ENCODE assay signal across 8 cellular contexts in genomic region chr4:47926667-47927258, GRCh38. TPM values are rescaled to one million over a fixed set of nuclear protein-coding genes. Genes with fewer than 3 reads are reported as not detected.
DNase-seq lines count a peak whose midpoint lies in the region; ATAC-seq lines count a peak whose summit lies in the region.

No MANE protein-coding gene starts in this region.

- H3K4me3 Mint-ChIP-seq in activated CD4-positive, alpha-beta T cell treated with anti-CD3 and anti-CD28 coated beads, Interleukin-2, amount 10 ng/mL, durations not matched to agents 7 days and 5 days: peak overlapping the region; percentile 23
- H3K4me3 Mint-ChIP-seq in memory B cell: peak overlapping the region; percentile 46

- H3K27me3 Mint-ChIP-seq in activated CD4-positive, alpha-beta T cell treated with anti-CD3 and anti-CD28 coated beads, Interleukin-2, amount 10 ng/mL, durations not matched to agents 7 days and 5 days: peaks cover 20% of the 10 kb centered on the region
- peaks cover 6% of the 10 kb centered on the region for H3K27me3 Mint-ChIP-seq in memory B cell

- ATAC-seq in HG02642 (IDR thresholded peaks at IDR 0.05; ENCODE audit: poor library complexity, unreplicated experiment): peak; percentile 93
- peak; percentile 82 for ATAC-seq in memory B cell (ENCODE audit: low read depth)

- no peaks in the 10 kb centered on the region for H3K36me3 Mint-ChIP-seq in activated CD4-positive, alpha-beta T cell treated with anti-CD3 and anti-CD28 coated beads, Interleukin-2, amount 10 ng/mL, durations not matched to agents 7 days and 5 days (ENCODE audit: low read depth)
- H3K36me3 Mint-ChIP-seq in memory B cell: no peaks in the 10 kb centered on the region

- POLR2A ChIA-PET in activated CD4-positive, alpha-beta T cell treated with anti-CD3 and anti-CD28 coated beads, Interleukin-2, amount 10 ng/mL, durations not matched to agents 7 days and 5 days (lab: Charles Lee): no interaction called here

- H3K9me3 Mint-ChIP-seq in activated CD4-positive, alpha-beta T cell treated with anti-CD3 and anti-CD28 coated beads, Interleukin-2, amount 10 ng/mL, durations not matched to agents 7 days and 5 days: no peaks in the 10 kb centered on the region
- no peaks in the 10 kb centered on the region for H3K9me3 Mint-ChIP-seq in memory B cell

- peaks cover 6% of the 10 kb centered on the region for H3K4me1 Mint-ChIP-seq in activated CD4-positive, alpha-beta T cell treated with anti-CD3 and anti-CD28 coated beads, Interleukin-2, amount 10 ng/mL, durations not matched to agents 7 days and 5 days
- peaks cover 16% of the 10 kb centered on the region for H3K4me1 Mint-ChIP-seq in memory B cell

- CTCF ChIA-PET in activated CD4-positive, alpha-beta T cell treated with anti-CD3 and anti-CD28 coated beads, Interleukin-2, amount 10 ng/mL, durations not matched to agents 7 days and 5 days (lab: Charles Lee): interaction anchor here (1.4 kb wide), 1 partner anchor 87 kb away, joined by 3 read pairs; no protein-coding TSS in a partner anchor

- DNase-seq in activated gamma-delta T cell treated with Interleukin-2 at 50 U/mL for 16 hours (peak; percentile 40), activated gamma-delta T cell (lab: John Stamatoyannopoulos, UW) (no peak), NCI-H1694 treated with DMSO at 0.1 percent for 48 hours (lab: John Stamatoyannopoulos, UW) (peak; percentile 14), memory B cell (ENCODE audit: low spot score in 2 of 2) (peak in 1 of 2 donors; percentile 34)
- DNase-seq in activated CD4-positive, alpha-beta T cell treated with anti-CD3 and anti-CD28 coated beads, Interleukin-2, amount 10 ng/mL, durations not matched to agents 7 days and 5 days: peak; percentile 67
- DNase-seq in effector CD4-positive, alpha-beta T cell: peak; percentile 28
- peak; percentile 13 for DNase-seq in stimulated activated CD8-positive, alpha-beta memory T cell treated with anti-CD3 and anti-CD28 coated beads, Interleukin-4, amount 100 ng/mL, for 24 hours (ENCODE audit: low read depth)

- no peak overlapping the region for H3K27ac Mint-ChIP-seq in activated CD4-positive, alpha-beta T cell treated with anti-CD3 and anti-CD28 coated beads, Interleukin-2, amount 10 ng/mL, durations not matched to agents 7 days and 5 days
- no peak overlapping the region for H3K27ac Mint-ChIP-seq in memory B cell

RNA-seq across cellular contexts. Expression of gene NFXL1, which starts 12.4 kb away (rescaled TPM):
- total RNA-seq in activated CD4-positive, alpha-beta T cell treated with anti-CD3 and anti-CD28 coated beads, Interleukin-2, amount 10 ng/mL, durations not matched to agents 7 days and 5 days: 10 to 100 TPM in 1 of 2 experiments, 1 to 10 TPM in 1; 9.0 to 10.6 TPM
